ENCODE assay signal across 17 cellular contexts in genomic region chr7:42090056-42090455, GRCh38.
A peak's percentile ranks its signal among the peaks of the same experiment; 100 is the strongest.
DNase-seq lines count a peak whose midpoint lies in the region; ATAC-seq and TF ChIP-seq lines count a peak whose summit lies in the region.
"Had no signal": no experiment of that assay in that cellular context is flagged by ENCODE, and none has a peak within 500 bp of the region (broad histone marks: within the 10 kb centered on the region; RNA-seq: fewer than 3 reads in every experiment).

No MANE protein-coding gene starts in this region.

- no peaks in the 10 kb centered on the region for H3K9me3 Mint-ChIP-seq in MCF 10A (ENCODE audit: unreplicated experiment)
- peaks cover 0 to 2% (median 0%) of the 10 kb centered on the region in 5 experiments for H3K9me3 Mint-ChIP-seq in brain
- no peaks in the 10 kb centered on the region for H3K9me3 Mint-ChIP-seq in nephron
- H3K9me3 Mint-ChIP-seq in activated CD8-positive, alpha-beta memory T cell treated with anti-CD3 and anti-CD28 coated beads, Interleukin-2, amount 10 ng/mL, durations not matched to agents 7 days and 5 days (ENCODE audit: low read depth), result no peaks in the 10 kb centered on the region
- H3K9me3 Mint-ChIP-seq: HFFc6 had no signal

- no peak for DNase-seq in breast epithelium (ENCODE audit: low spot score in 2 of 2)
- DNase-seq in MCF 10A (ENCODE audit: unreplicated experiment), result no peak
- DNase-seq in NCI-H226, result no peak
- DNase-seq in activated CD8-positive, alpha-beta memory T cell treated with anti-CD3 and anti-CD28 coated beads, Interleukin-2, amount 10 ng/mL, durations not matched to agents 7 days and 5 days, result no peak
- DNase-seq in mucosa of descending colon, result no peak
- DNase-seq in RPMI8226, result no peak
- DNase-seq: CD8-positive, alpha-beta T cell; COR-L47; DND-41; GDM1; HCEC 1CT; HFFc6 had no signal

- no peaks in the 10 kb centered on the region for H3K27me3 ChIP-seq in breast epithelium

- H3K36me3 Mint-ChIP-seq in MCF 10A (ENCODE audit: insufficient read depth, unreplicated experiment) (peaks cover 12% of the 10 kb centered on the region), brain (peaks cover 11% of the 10 kb centered on the region), nephron (ENCODE audit: low read depth) (peaks cover 17% of the 10 kb centered on the region)
- H3K36me3 Mint-ChIP-seq in activated CD8-positive, alpha-beta memory T cell treated with anti-CD3 and anti-CD28 coated beads, Interleukin-2, amount 10 ng/mL, durations not matched to agents 7 days and 5 days, result no peaks in the 10 kb centered on the region
- H3K36me3 Mint-ChIP-seq: CD14-positive monocyte; CD8-positive, alpha-beta T cell had no signal

- no peaks in the 10 kb centered on the region for H3K27me3 Mint-ChIP-seq in MCF 10A (ENCODE audit: insufficient read depth, unreplicated experiment)
- no peaks in the 10 kb centered on the region for H3K27me3 Mint-ChIP-seq in brain
- H3K27me3 Mint-ChIP-seq in nephron (ENCODE audit: low read depth), result peaks cover 1% of the 10 kb centered on the region
- no peaks in the 10 kb centered on the region for H3K27me3 Mint-ChIP-seq in activated CD8-positive, alpha-beta memory T cell treated with anti-CD3 and anti-CD28 coated beads, Interleukin-2, amount 10 ng/mL, durations not matched to agents 7 days and 5 days

- intact Hi-C loops in breast epithelium (cut with DNase I; ENCODE audit: low total_unique reads) (no loop called here), MCF 10A (cut with micrococcal nuclease) (no loop called here), mucosa of descending colon (cut with DNase I, micrococcal nuclease) (no loop called here)

- BruUV-seq in MCF 10A (replicated peaks; lab: Mats Ljungman, UMichigan), result no TSS peak

- no peak for ATAC-seq in activated CD8-positive, alpha-beta memory T cell treated with anti-CD3 and anti-CD28 coated beads, Interleukin-2, amount 10 ng/mL, durations not matched to agents 7 days and 5 days
- no peak for ATAC-seq in mucosa of descending colon
- ATAC-seq: CD8-positive, alpha-beta T cell had no signal

- H3K27ac Mint-ChIP-seq in MCF 10A (ENCODE audit: low read depth, unreplicated experiment) (no peak overlapping the region), brain (peak overlapping the region in 3 of 5 experiments; percentile 54 to 94 (median 90)), nephron (peak overlapping the region in 2 of 3 experiments; percentile 36 to 49)
- H3K27ac Mint-ChIP-seq in activated CD8-positive, alpha-beta memory T cell treated with anti-CD3 and anti-CD28 coated beads, Interleukin-2, amount 10 ng/mL, durations not matched to agents 7 days and 5 days, result no peak overlapping the region
- H3K27ac Mint-ChIP-seq: CD14-positive monocyte; CD8-positive, alpha-beta T cell; HFFc6 had no signal

- TF ChIP-seq CTCF in breast epithelium (IDR thresholded peaks at IDR 0.05) (no peak), MCF 10A (IDR thresholded peaks at IDR 0.05; ENCODE audit: unreplicated experiment) (no peak), brain (conservative IDR thresholded peaks at IDR 0.05) (no peak), nephron (IDR thresholded peaks at IDR 0.05; ENCODE audit: unreplicated experiment in 3 of 3) (no peak), mucosa of descending colon (IDR thresholded peaks at IDR 0.05) (no peak)

- H3K36me3 ChIP-seq in breast epithelium (no peaks in the 10 kb centered on the region), mucosa of descending colon (ENCODE audit: low read depth) (no peaks in the 10 kb centered on the region)

- H3K9me3 ChIP-seq in breast epithelium (no peaks in the 10 kb centered on the region), mucosa of descending colon (no peaks in the 10 kb centered on the region)

- CTCF ChIA-PET in MCF 10A (lab: Yijun Ruan, JAX), result interaction anchor here (1.0 to 1.9 kb wide), 3 partner anchors 18 to 111 kb away, joined by 3 to 6 read pairs (median 3); no protein-coding TSS in a partner anchor
- CTCF ChIA-PET in activated CD8-positive, alpha-beta memory T cell treated with anti-CD3 and anti-CD28 coated beads, Interleukin-2, amount 10 ng/mL, durations not matched to agents 7 days and 5 days (lab: Charles Lee), result no interaction called here

- TF ChIP-seq POLR2A in breast epithelium (IDR thresholded peaks at IDR 0.05), result no peak

- H3K4me3 Mint-ChIP-seq in MCF 10A (ENCODE audit: unreplicated experiment), result no peak overlapping the region
- no peak overlapping the region for H3K4me3 Mint-ChIP-seq in brain
- H3K4me3 Mint-ChIP-seq in nephron, result no peak overlapping the region
- no peak overlapping the region for H3K4me3 Mint-ChIP-seq in activated CD8-positive, alpha-beta memory T cell treated with anti-CD3 and anti-CD28 coated beads, Interleukin-2, amount 10 ng/mL, durations not matched to agents 7 days and 5 days
- H3K4me3 Mint-ChIP-seq: CD14-positive monocyte; CD8-positive, alpha-beta T cell; HFFc6 had no signal

- peak overlapping the region; percentile 42 to 48 for H3K27ac ChIP-seq in breast epithelium
- H3K27ac ChIP-seq: 22Rv1, HL-60 had no signal

- H3K4me1 ChIP-seq in breast epithelium, result peaks cover 0 to 2% of the 10 kb centered on the region in 2 donors
- no peaks in the 10 kb centered on the region for H3K4me1 ChIP-seq in mucosa of descending colon (ENCODE audit: low read depth)

- H3K4me1 Mint-ChIP-seq in MCF 10A (ENCODE audit: insufficient read depth, unreplicated experiment) (peaks cover 15% of the 10 kb centered on the region), brain (peaks cover 76% of the 10 kb centered on the region), nephron (peaks cover 43% of the 10 kb centered on the region)
- no peaks in the 10 kb centered on the region for H3K4me1 Mint-ChIP-seq in activated CD8-positive, alpha-beta memory T cell treated with anti-CD3 and anti-CD28 coated beads, Interleukin-2, amount 10 ng/mL, durations not matched to agents 7 days and 5 days

- H3K4me3 ChIP-seq in breast epithelium, result no peak overlapping the region
- H3K4me3 ChIP-seq in mucosa of descending colon, result no peak overlapping the region

- POLR2A ChIA-PET in MCF 10A (lab: Yijun Ruan, JAX), result interaction anchor here (1.4 kb wide), 1 partner anchor 20 kb away, joined by 3 read pairs; no protein-coding TSS in a partner anchor

Comparison
In these comparisons a context has a peak if more than half of its experiments do, and no peak if none do; other contexts are left out.
1. H3K27ac Mint-ChIP-seq: peak in brain (3 of 5) and nephron (2 of 3); none in MCF 10A (single experiment) and activated CD8-positive, alpha-beta memory T cell treated with anti-CD3 and anti-CD28 coated beads, Interleukin-2, amount 10 ng/mL, durations not matched to agents 7 days and 5 days (single experiment).